8 cellular contexts compared by ENCODE assay signal in genomic region chr1:151945725-151946365, GRCh38. TPM values are rescaled to one million over a fixed set of nuclear protein-coding genes. Genes with fewer than 3 reads are reported as not detected.
DNase-seq lines count a peak whose midpoint lies in the region; ATAC-seq and TF ChIP-seq lines count a peak whose summit lies in the region.

No MANE protein-coding gene starts in this region.

- H3K9me3 Mint-ChIP-seq in CD4-positive, CD25-positive, alpha-beta regulatory T cell: no peaks in the 10 kb centered on the region
- H3K9me3 Mint-ChIP-seq in activated naive CD4-positive, alpha-beta T cell treated with anti-CD3 and anti-CD28 coated beads, Interleukin-2, amount 10 ng/mL, durations not matched to agents 7 days and 5 days: no peaks in the 10 kb centered on the region

- H3K4me3 Mint-ChIP-seq in CD4-positive, CD25-positive, alpha-beta regulatory T cell: peak overlapping the region; percentile 60 to 80 (median 67)
- H3K4me3 Mint-ChIP-seq in activated naive CD4-positive, alpha-beta T cell treated with anti-CD3 and anti-CD28 coated beads, Interleukin-2, amount 10 ng/mL, durations not matched to agents 7 days and 5 days: no peak overlapping the region

- H3K27ac Mint-ChIP-seq in CD4-positive, CD25-positive, alpha-beta regulatory T cell: peak overlapping the region; percentile 82 to 96 (median 92)
- peak overlapping the region; percentile 47 for H3K27ac Mint-ChIP-seq in activated naive CD4-positive, alpha-beta T cell treated with anti-CD3 and anti-CD28 coated beads, Interleukin-2, amount 10 ng/mL, durations not matched to agents 7 days and 5 days

- CTCF ChIA-PET in activated naive CD4-positive, alpha-beta T cell treated with anti-CD3 and anti-CD28 coated beads, Interleukin-2, amount 10 ng/mL, durations not matched to agents 7 days and 5 days (lab: Charles Lee): interaction anchor here (0.5 to 1.4 kb wide), 4 partner anchors 10 to 1342 kb away, joined by 3 to 4 read pairs (median 4); no protein-coding TSS in a partner anchor

- in situ Hi-C loops in gastrocnemius medialis (cut with MboI; ENCODE audit: low sequenced_read_pairs in 4 of 4): no loop called here

- peak overlapping the region; percentile 95 for H3K27ac ChIP-seq in CD4-positive, CD25-positive, alpha-beta regulatory T cell (ENCODE audit: insufficient read depth, low read length, poor library complexity, severe bottlenecking)
- H3K27ac ChIP-seq in HL-60 (replicated peaks) (peak overlapping the region; percentile 74), SK-N-MC (no peak overlapping the region), heart left ventricle (peak overlapping the region; percentile 54 to 89 (median 82)), gastrocnemius medialis (peak overlapping the region; percentile 47 to 70 (median 66))

- H3K9me3 ChIP-seq in CD4-positive, CD25-positive, alpha-beta regulatory T cell (ENCODE audit: control insufficient read depth in 2 of 2, low read length in 2 of 2): no peaks in the 10 kb centered on the region
- H3K9me3 ChIP-seq in SK-N-MC (ENCODE audit: low read depth, low read length): no peaks in the 10 kb centered on the region
- no peaks in the 10 kb centered on the region for H3K9me3 ChIP-seq in heart left ventricle
- no peaks in the 10 kb centered on the region for H3K9me3 ChIP-seq in gastrocnemius medialis

- H3K9ac ChIP-seq in SK-N-MC (ENCODE audit: insufficient read length): no peak overlapping the region

- peaks cover 14 to 45% (median 43%) of the 10 kb centered on the region in 4 donors for H3K4me1 Mint-ChIP-seq in CD4-positive, CD25-positive, alpha-beta regulatory T cell
- peaks cover 25% of the 10 kb centered on the region for H3K4me1 Mint-ChIP-seq in activated naive CD4-positive, alpha-beta T cell treated with anti-CD3 and anti-CD28 coated beads, Interleukin-2, amount 10 ng/mL, durations not matched to agents 7 days and 5 days

- WGBS in heart left ventricle, 4 donors: 12 to 22% (median 17%) methylated on average over 8 of the region's 8 CpGs

- DNase-seq in CD4-positive, CD25-positive, alpha-beta regulatory T cell: peak; percentile 85 to 92 (median 87)
- peak; percentile 87 to 89 for DNase-seq in HL-60 (ENCODE audit: low read depth in 1 of 2, low spot score in 1 of 2)
- peak; percentile 60 for DNase-seq in SK-N-MC (ENCODE audit: low read depth, low spot score)
- peak; percentile 77 for DNase-seq in activated naive CD4-positive, alpha-beta T cell treated with anti-CD3 and anti-CD28 coated beads, Interleukin-2, amount 10 ng/mL, durations not matched to agents 7 days and 5 days
- DNase-seq in heart left ventricle: peak; percentile 82 to 94 (median 86)
- DNase-seq in gastrocnemius medialis: peak; percentile 65 to 83
- no peak for DNase-seq in mesenteric fat pad (ENCODE audit: low spot score)

- H3K36me3 ChIP-seq in CD4-positive, CD25-positive, alpha-beta regulatory T cell (ENCODE audit: control insufficient read depth, insufficient read depth, low read length): no peaks in the 10 kb centered on the region
- no peaks in the 10 kb centered on the region for H3K36me3 ChIP-seq in SK-N-MC (ENCODE audit: insufficient read depth, low read length)
- no peaks in the 10 kb centered on the region for H3K36me3 ChIP-seq in heart left ventricle
- H3K36me3 ChIP-seq in gastrocnemius medialis: no peaks in the 10 kb centered on the region

- TF ChIP-seq POLR2A in heart left ventricle (IDR thresholded peaks at IDR 0.05): peak in 1 of 2 donors; percentile 41
- no peak for TF ChIP-seq POLR2A in gastrocnemius medialis (IDR thresholded peaks at IDR 0.05)

- TF ChIP-seq CTCF in HL-60 (IDR thresholded peaks at IDR 0.05; ENCODE audit: insufficient read depth, low read length) (no peak), heart left ventricle (IDR thresholded peaks at IDR 0.05) (no peak), gastrocnemius medialis (IDR thresholded peaks at IDR 0.05 in 4 of 5, conservative IDR thresholded peaks at IDR 0.05 in 1 of 5) (no peak)

- no peaks in the 10 kb centered on the region for H3K27me3 Mint-ChIP-seq in CD4-positive, CD25-positive, alpha-beta regulatory T cell
- H3K27me3 Mint-ChIP-seq in activated naive CD4-positive, alpha-beta T cell treated with anti-CD3 and anti-CD28 coated beads, Interleukin-2, amount 10 ng/mL, durations not matched to agents 7 days and 5 days: peaks cover 12% of the 10 kb centered on the region

- no peaks in the 10 kb centered on the region for H3K36me3 Mint-ChIP-seq in CD4-positive, CD25-positive, alpha-beta regulatory T cell
- no peaks in the 10 kb centered on the region for H3K36me3 Mint-ChIP-seq in activated naive CD4-positive, alpha-beta T cell treated with anti-CD3 and anti-CD28 coated beads, Interleukin-2, amount 10 ng/mL, durations not matched to agents 7 days and 5 days

- no peaks in the 10 kb centered on the region for H3K27me3 ChIP-seq in CD4-positive, CD25-positive, alpha-beta regulatory T cell (ENCODE audit: control insufficient read depth, insufficient read depth, low read length)
- H3K27me3 ChIP-seq in HL-60 (ENCODE audit: insufficient read depth, poor library complexity, severe bottlenecking) (no peaks in the 10 kb centered on the region), heart left ventricle (no peaks in the 10 kb centered on the region), gastrocnemius medialis (peaks cover 0 to 2% (median 0%) of the 10 kb centered on the region in 3 donors)

- H3K4me1 ChIP-seq in CD4-positive, CD25-positive, alpha-beta regulatory T cell (ENCODE audit: control insufficient read depth, insufficient read depth, low read length, poor library complexity, severe bottlenecking): peaks cover 31% of the 10 kb centered on the region
- H3K4me1 ChIP-seq in heart left ventricle (peaks cover 8 to 61% (median 43%) of the 10 kb centered on the region in 12 donors), gastrocnemius medialis (peaks cover 8 to 13% of the 10 kb centered on the region in 2 donors)

- peak overlapping the region; percentile 81 for H3K4me3 ChIP-seq in CD4-positive, CD25-positive, alpha-beta regulatory T cell (ENCODE audit: low read depth, low read length)
- no peak overlapping the region for H3K4me3 ChIP-seq in HL-60 (replicated peaks; ENCODE audit: insufficient read depth, low read length)
- peak overlapping the region; percentile 30; the same call in 1 of the 2 replicates for H3K4me3 ChIP-seq in SK-N-MC
- peak overlapping the region in 3 of 12 donors; percentile 8 to 23 (median 16) for H3K4me3 ChIP-seq in heart left ventricle
- no peak overlapping the region for H3K4me3 ChIP-seq in gastrocnemius medialis

- ATAC-seq in CD4-positive, CD25-positive, alpha-beta regulatory T cell (ENCODE audit: low read depth in 2 of 2): peak; percentile 79 to 81
- ATAC-seq in heart left ventricle: peak; percentile 70 to 88 (median 78)
- peak; percentile 80 to 81 for ATAC-seq in gastrocnemius medialis
- ATAC-seq in HG02623 (IDR thresholded peaks at IDR 0.05; ENCODE audit: unreplicated experiment): no peak

- intact Hi-C loops in heart left ventricle (cut with DNase I) (loop anchor here in 2 of 10 donors (5.0 kb wide), 1 partner anchor 46 kb away; the partner anchor contains the start of gene S100A10 (in 2 of the 2)), gastrocnemius medialis (cut with DNase I; ENCODE audit: low total_unique reads) (loop anchor here (5.0 kb wide), 1 partner anchor 46 kb away; the partner anchor contains the start of gene S100A10)

RNA-seq across cellular contexts. Expression of gene THEM4, which starts 36.5 kb away (rescaled TPM):
- 69.5 TPM for total RNA-seq in CD4-positive, CD25-positive, alpha-beta regulatory T cell
- 100 to 1,000 TPM in 3 of 4 donors, 10 to 100 TPM in 1; 99.1 to 146 (median 123) TPM for polyA plus RNA-seq in CD4-positive, CD25-positive, alpha-beta regulatory T cell
- 10 to 100 TPM; 14.2 to 17.0 (median 15.0) TPM for total RNA-seq in heart left ventricle
- polyA plus RNA-seq in heart left ventricle: 10 to 100 TPM; 14.8 to 25.5 TPM
- total RNA-seq in gastrocnemius medialis: 10 to 100 TPM in 1 of 4 donors, 1 to 10 TPM in 3; 7.7 to 21.8 (median 9.6) TPM
- total RNA-seq in mesenteric fat pad: 14.8 TPM

RNA-seq across cellular contexts. Expression of gene S100A10, which starts 47.8 kb away (rescaled TPM):
- 405 TPM for total RNA-seq in CD4-positive, CD25-positive, alpha-beta regulatory T cell
- 1,000 to 10,000 TPM; 1,242 to 1,844 (median 1,500) TPM for polyA plus RNA-seq in CD4-positive, CD25-positive, alpha-beta regulatory T cell
- 100 to 1,000 TPM in 7 of 9 donors, 10 to 100 TPM in 2; 55.5 to 403 (median 156) TPM for total RNA-seq in heart left ventricle
- 100 to 1,000 TPM; 258 to 387 TPM for polyA plus RNA-seq in heart left ventricle
- 10 to 100 TPM in 3 of 4 donors, 1 to 10 TPM in 1; 6.4 to 60.3 (median 28.0) TPM for total RNA-seq in gastrocnemius medialis
- total RNA-seq in mesenteric fat pad: 650 TPM

Comparison
In these comparisons a context has a peak if more than half of its experiments do, and no peak if none do; other contexts are left out.
1. H3K4me3 ChIP-seq: peak in CD4-positive, CD25-positive, alpha-beta regulatory T cell (single experiment) and SK-N-MC (single experiment); none in HL-60 (single experiment) and gastrocnemius medialis (0 of 4).